ENCODE assay signal across 27 cellular contexts in the genomic region with DNA sequence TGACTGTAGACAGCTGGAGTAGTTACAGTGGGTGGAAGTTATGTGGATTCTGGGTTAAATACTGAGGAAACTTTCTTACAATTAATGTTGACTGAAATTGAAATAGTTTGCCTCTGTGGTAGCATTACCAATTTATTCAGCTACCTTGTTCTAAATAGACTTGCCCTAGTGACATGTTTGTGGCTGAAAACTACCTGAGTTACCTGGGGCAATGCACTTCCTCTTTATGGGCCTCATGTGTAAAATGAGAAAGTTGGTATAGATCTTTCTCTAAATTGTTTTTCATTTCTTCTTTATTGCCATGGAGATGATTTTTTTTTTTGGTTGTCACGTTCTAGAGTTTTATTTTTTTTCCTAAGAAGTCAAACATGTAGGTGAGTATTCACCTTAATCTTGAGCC.
"Had no signal": no experiment of that assay in that cellular context is flagged by ENCODE, and none has a peak within 500 bp of the region (broad histone marks: within the 10 kb centered on the region; RNA-seq: fewer than 3 reads in every experiment).

No MANE protein-coding gene starts in this region.

- DNase-seq: stimulated activated CD4-positive, alpha-beta T cell treated with anti-CD3 and anti-CD28 coated beads, Interleukin-2, amount 100 ng/mL, for 48 hours; stimulated activated CD4-positive, alpha-beta T cell treated with anti-CD3 and anti-CD28 coated beads, Interleukin-4, amount 100 ng/mL, for 1 hour; stimulated activated CD4-positive, alpha-beta T cell treated with anti-CD3 and anti-CD28 coated beads, Interleukin-4, amount 100 ng/mL, for 24 hours; stimulated activated CD4-positive, alpha-beta T cell treated with anti-CD3 and anti-CD28 coated beads, Interleukin-4, amount 100 ng/mL, for 4 hours; stimulated activated CD8-positive, alpha-beta memory T cell treated with anti-CD3 and anti-CD28 coated beads, Interleukin-4, amount 100 ng/mL, for 48 hours; stimulated activated naive B cell treated with anti-CD40 and anti-IgM and Interleukin-4, amounts not matched to agents 10 μg/mL and 1 μg/mL and 100 μg/mL, for 72 hours; stimulated activated naive CD4-positive, alpha-beta T cell; stimulated activated naive CD4-positive, alpha-beta T cell treated with Interleukin-2 at 50 U/mL for 16 hours; stimulated activated naive CD8-positive, alpha-beta T cell treated with anti-CD3 and anti-CD28 coated beads, Interleukin-15, amount 100 ng/mL, for 72 hours; stimulated activated naive CD8-positive, alpha-beta T cell treated with anti-CD3 and anti-CD28 coated beads, Interleukin-15, Interleukin-2, amounts not matched to agents 100 U/mL and 50 U/mL, for 24 hours; stomach; substantia nigra; testis; thyroid gland; tibial artery; transverse colon; trophoblast cell; upper lobe of left lung; upper lobe of right lung; uterus had no signal

- H3K36me3 Mint-ChIP-seq: stimulated activated effector memory CD8-positive, alpha-beta T cell treated with anti-CD3 and anti-CD28 coated beads, Interleukin-12 subunit alpha, Interleukin-12 subunit beta, amount 100 ng/mL, for 72 hours; stimulated activated memory B cell treated with anti-CD40 and anti-IgM and Interleukin-4, amounts not matched to agents 10 μg/mL and 1 μg/mL and 100 μg/mL, for 72 hours; stimulated activated naive B cell treated with anti-CD40 and anti-IgM and Interleukin-4, amounts not matched to agents 10 μg/mL and 1 μg/mL and 100 μg/mL, for 72 hours had no signal

- H3K36me3 ChIP-seq: stomach, suprapubic skin, thoracic aorta, thyroid gland, tibial artery, tibial nerve, transverse colon, upper lobe of left lung, upper lobe of right lung, uterus, vagina had no signal

- H3K4me3 Mint-ChIP-seq: stimulated activated effector memory CD8-positive, alpha-beta T cell treated with anti-CD3 and anti-CD28 coated beads, Interleukin-12 subunit alpha, Interleukin-12 subunit beta, amount 100 ng/mL, for 72 hours; stimulated activated memory B cell treated with anti-CD40 and anti-IgM and Interleukin-4, amounts not matched to agents 10 μg/mL and 1 μg/mL and 100 μg/mL, for 72 hours; stimulated activated naive B cell treated with anti-CD40 and anti-IgM and Interleukin-4, amounts not matched to agents 10 μg/mL and 1 μg/mL and 100 μg/mL, for 72 hours; stimulated activated naive CD8-positive, alpha-beta T cell treated with anti-CD3 and anti-CD28 coated beads, Interleukin-15, amount 100 ng/mL, for 72 hours; stimulated activated naive CD8-positive, alpha-beta T cell treated with anti-CD3 and anti-CD28 coated beads, Interleukin-15, Interleukin-2, amounts not matched to agents 100 ng/mL and 50 ng/mL, for 24 hours had no signal

- H3K4me1 Mint-ChIP-seq: stimulated activated effector memory CD8-positive, alpha-beta T cell treated with anti-CD3 and anti-CD28 coated beads, Interleukin-12 subunit alpha, Interleukin-12 subunit beta, amount 100 ng/mL, for 72 hours; stimulated activated memory B cell treated with anti-CD40 and anti-IgM and Interleukin-4, amounts not matched to agents 10 μg/mL and 1 μg/mL and 100 μg/mL, for 72 hours; stimulated activated naive B cell treated with anti-CD40 and anti-IgM and Interleukin-4, amounts not matched to agents 10 μg/mL and 1 μg/mL and 100 μg/mL, for 72 hours; stimulated activated naive CD8-positive, alpha-beta T cell treated with anti-CD3 and anti-CD28 coated beads, Interleukin-15, amount 100 ng/mL, for 72 hours had no signal

- H3K9me3 ChIP-seq: suprapubic skin, testis, thoracic aorta, thyroid gland, tibial artery, transverse colon, upper lobe of left lung, upper lobe of right lung, uterus, vagina had no signal

- H3K4me3 ChIP-seq: stomach, suprapubic skin, testis, thoracic aorta, thyroid gland, tibial artery, tibial nerve, transverse colon, upper lobe of left lung, upper lobe of right lung, uterus, vagina had no signal

- H3K4me1 ChIP-seq: stomach, suprapubic skin, testis, thyroid gland, tibial artery, tibial nerve, transverse colon, upper lobe of left lung, upper lobe of right lung, uterus, vagina had no signal

- H3K27me3 ChIP-seq: stomach, suprapubic skin, testis, thyroid gland, tibial artery, tibial nerve, transverse colon, upper lobe of left lung, upper lobe of right lung, uterus, vagina had no signal

- H3K27ac Mint-ChIP-seq: stimulated activated effector memory CD8-positive, alpha-beta T cell treated with anti-CD3 and anti-CD28 coated beads, Interleukin-12 subunit alpha, Interleukin-12 subunit beta, amount 100 ng/mL, for 72 hours; stimulated activated memory B cell treated with anti-CD40 and anti-IgM and Interleukin-4, amounts not matched to agents 10 μg/mL and 1 μg/mL and 100 μg/mL, for 72 hours; stimulated activated naive B cell treated with anti-CD40 and anti-IgM and Interleukin-4, amounts not matched to agents 10 μg/mL and 1 μg/mL and 100 μg/mL, for 72 hours; stimulated activated naive CD8-positive, alpha-beta T cell treated with anti-CD3 and anti-CD28 coated beads, Interleukin-15, Interleukin-2, amounts not matched to agents 100 ng/mL and 50 ng/mL, for 24 hours had no signal

- H3K27me3 Mint-ChIP-seq: stimulated activated memory B cell treated with anti-CD40 and anti-IgM and Interleukin-4, amounts not matched to agents 10 μg/mL and 1 μg/mL and 100 μg/mL, for 72 hours; stimulated activated naive B cell treated with anti-CD40 and anti-IgM and Interleukin-4, amounts not matched to agents 10 μg/mL and 1 μg/mL and 100 μg/mL, for 72 hours; stimulated activated naive CD8-positive, alpha-beta T cell treated with anti-CD3 and anti-CD28 coated beads, Interleukin-15, amount 100 ng/mL, for 72 hours; stimulated activated naive CD8-positive, alpha-beta T cell treated with anti-CD3 and anti-CD28 coated beads, Interleukin-15, Interleukin-2, amounts not matched to agents 100 ng/mL and 50 ng/mL, for 24 hours had no signal

- H3K27ac ChIP-seq: stomach, suprapubic skin, testis, thoracic aorta, thyroid gland, tibial artery, tibial nerve, transverse colon, upper lobe of left lung, upper lobe of right lung, uterus, vagina had no signal

- ATAC-seq: stimulated activated effector memory CD8-positive, alpha-beta T cell treated with anti-CD3 and anti-CD28 coated beads, Interleukin-12 subunit alpha, Interleukin-12 subunit beta, amount 100 ng/mL, for 72 hours; stimulated activated memory B cell treated with anti-CD40 and anti-IgM and Interleukin-4, amounts not matched to agents 10 μg/mL and 1 μg/mL and 100 μg/mL, for 72 hours; stimulated activated naive B cell treated with anti-CD40 and anti-IgM and Interleukin-4, amounts not matched to agents 10 μg/mL and 1 μg/mL and 100 μg/mL, for 72 hours; stimulated activated naive CD8-positive, alpha-beta T cell treated with anti-CD3 and anti-CD28 coated beads, Interleukin-15, amount 100 ng/mL, for 72 hours; stimulated activated naive CD8-positive, alpha-beta T cell treated with anti-CD3 and anti-CD28 coated beads, Interleukin-15, Interleukin-2, amounts not matched to agents 100 U/mL and 50 U/mL, for 24 hours; upper lobe of right lung had no signal
